Comparison of ENCODE assay signal across 15 cellular contexts in the genomic region with DNA sequence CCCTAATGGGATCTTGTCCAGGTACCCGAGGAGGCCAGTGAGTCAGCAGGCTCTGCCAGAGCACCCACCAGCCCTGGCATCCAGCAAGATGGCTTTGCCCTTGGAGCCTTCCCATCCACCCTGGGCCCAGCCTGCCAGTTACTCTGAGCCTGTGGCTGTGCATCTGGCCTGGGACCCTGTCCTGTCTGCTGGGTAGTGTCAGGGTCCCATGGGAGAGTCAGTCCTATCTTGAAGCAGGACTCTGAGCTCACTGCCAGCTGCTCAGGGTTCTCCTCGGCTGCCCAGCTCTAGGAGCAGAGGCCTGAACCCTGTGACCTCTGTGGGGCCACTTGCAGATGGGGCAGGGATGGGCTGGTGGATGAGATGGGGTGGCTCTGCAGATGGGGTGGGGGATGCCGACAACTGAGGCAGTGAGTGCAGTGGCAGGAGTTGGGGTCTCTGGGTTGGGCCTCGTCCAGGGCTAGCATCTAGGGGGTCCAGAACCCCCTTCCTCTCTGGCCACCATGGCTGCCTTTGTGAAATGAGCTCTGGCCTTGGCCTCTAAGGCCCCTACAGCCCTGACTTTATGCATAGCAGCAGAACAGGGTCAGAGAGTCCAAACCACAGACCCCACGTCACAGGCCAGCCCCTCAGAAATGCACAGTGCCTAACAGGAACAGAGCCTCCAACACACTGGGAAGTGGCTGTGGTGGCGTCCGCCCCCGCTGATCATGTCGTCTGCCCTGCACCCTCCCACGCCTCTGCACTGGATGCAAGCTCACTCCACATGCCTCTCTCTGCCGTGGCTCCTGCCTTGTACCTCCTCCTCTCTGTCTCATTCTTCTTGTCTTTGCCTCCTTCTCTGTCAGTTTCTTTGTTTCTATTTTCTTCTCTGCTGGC.
DNase-seq lines count a peak whose midpoint lies in the region; ATAC-seq and TF ChIP-seq lines count a peak whose summit lies in the region.
"Had no signal": no experiment of that assay in that cellular context is flagged by ENCODE, and none has a peak within 500 bp of the region (broad histone marks: within the 10 kb centered on the region; RNA-seq: fewer than 3 reads in every experiment).

No MANE protein-coding gene starts in this region.

- H3K27me3 Mint-ChIP-seq in type B pancreatic cell, result no peaks in the 10 kb centered on the region

- intact Hi-C loops in Right ventricle myocardium inferior (cut with DNase I) (no loop called here), left ventricle myocardium inferior (cut with micrococcal nuclease) (no loop called here)

- no peak overlapping the region for H3K4me3 ChIP-seq in left ventricle myocardium inferior
- H3K4me3 ChIP-seq: neural progenitor cell, smooth muscle cell, uterus had no signal

- H3K36me3 Mint-ChIP-seq in type B pancreatic cell, result no peaks in the 10 kb centered on the region
- H3K36me3 Mint-ChIP-seq: neural progenitor cell had no signal

- TF ChIP-seq CTCF in left ventricle myocardium inferior (IDR thresholded peaks at IDR 0.05; ENCODE audit: borderline replicate concordance) (no peak), type B pancreatic cell (conservative IDR thresholded peaks at IDR 0.05) (no peak), GM10266 (IDR thresholded peaks at IDR 0.05; ENCODE audit: control insufficient read depth, insufficient read depth, low read depth, missing control alignments) (no peak)

- H3K9me3 Mint-ChIP-seq in type B pancreatic cell, result no peaks in the 10 kb centered on the region
- H3K9me3 Mint-ChIP-seq: central memory CD8-positive, alpha-beta T cell; neural progenitor cell had no signal

- no peaks in the 10 kb centered on the region for H3K4me1 ChIP-seq in left ventricle myocardium inferior
- H3K4me1 ChIP-seq: neural progenitor cell, uterus had no signal

- H3K27ac ChIP-seq in left ventricle myocardium inferior (replicated peaks), result no peak overlapping the region
- H3K27ac ChIP-seq: neural progenitor cell, uterus, WERI-Rb-1 had no signal

- peak overlapping the region; percentile 0 for H3K27ac Mint-ChIP-seq in type B pancreatic cell
- H3K27ac Mint-ChIP-seq: neural progenitor cell had no signal

- peaks cover 5% of the 10 kb centered on the region for H3K4me1 Mint-ChIP-seq in type B pancreatic cell (ENCODE audit: unreplicated experiment)

- H3K27me3 ChIP-seq in left ventricle myocardium inferior (ENCODE audit: low read depth), result peaks cover 10% of the 10 kb centered on the region
- H3K27me3 ChIP-seq: neural progenitor cell, uterus had no signal

- no peak for ATAC-seq in Right ventricle myocardium inferior

- H3K9me3 ChIP-seq in left ventricle myocardium inferior (replicated peaks), result no peaks in the 10 kb centered on the region
- H3K9me3 ChIP-seq: uterus had no signal

- H3K4me3 Mint-ChIP-seq in type B pancreatic cell, result no peak overlapping the region
- H3K4me3 Mint-ChIP-seq: central memory CD8-positive, alpha-beta T cell; neural progenitor cell had no signal

- H3K36me3 ChIP-seq in left ventricle myocardium inferior, result no peaks in the 10 kb centered on the region
- H3K36me3 ChIP-seq: neural progenitor cell, uterus, WERI-Rb-1 had no signal

- peak; percentile 61 for DNase-seq in Right ventricle myocardium inferior (ENCODE audit: missing footprints)
- DNase-seq in left ventricle myocardium inferior, result no peak
- DNase-seq in UCSD-AML1 (lab: John Stamatoyannopoulos, UW; ENCODE audit: unreplicated experiment), result peak; percentile 86
- peak; percentile 3 for DNase-seq in inferior parietal cortex (ENCODE audit: extremely low spot score)
- no peak for DNase-seq in type B pancreatic cell (ENCODE audit: extremely low spot score, unreplicated experiment)
- DNase-seq in SW 1271 (lab: John Stamatoyannopoulos, UW), result no peak
- DNase-seq in kidney glomerular epithelial cell (lab: John Stamatoyannopoulos, UW), result no peak
- DNase-seq in GM10266 (ENCODE audit: extremely low spot score), result no peak
- DNase-seq: activated gamma-delta T cell treated with Interleukin-2 at 50 U/mL for 16 hours, RPMI8226, WERI-Rb-1 had no signal

Comparison
In these comparisons a context has a peak if more than half of its experiments do, and no peak if none do; other contexts are left out.
1. DNase-seq: peak in Right ventricle myocardium inferior (single experiment), UCSD-AML1 (single experiment) and inferior parietal cortex (single experiment); none in left ventricle myocardium inferior (single experiment), type B pancreatic cell (single experiment), SW 1271 (0 of 2), kidney glomerular epithelial cell (single experiment) and GM10266 (single experiment).